In genomic region chr11:132866783-132867545, GRCh38 we compare ENCODE assay signal across 27 cellular contexts.
DNase-seq lines count a peak whose midpoint lies in the region; ATAC-seq and FAIRE-seq lines count a peak whose summit lies in the region.
"Had no signal": no experiment of that assay in that cellular context is flagged by ENCODE, and none has a peak within 500 bp of the region (broad histone marks: within the 10 kb centered on the region; RNA-seq: fewer than 3 reads in every experiment).

No MANE protein-coding gene starts in this region.

- DNase-seq in Daoy (ENCODE audit: low read depth) (peak; percentile 68), RCC 7860 (ENCODE audit: low spot score) (peak; percentile 3), dermis blood vessel endothelial cell (peak; percentile 23), left kidney (ENCODE audit: low read depth, low spot score) (peak; percentile 26), immature natural killer cell (no peak)
- no peak for DNase-seq in stimulated activated CD4-positive, alpha-beta T cell treated with anti-CD3 and anti-CD28 coated beads, Interleukin-15, amount 100 ng/mL, for 24 hours
- DNase-seq in stimulated activated naive CD8-positive, alpha-beta T cell treated with anti-CD3 and anti-CD28 coated beads, Interleukin-15, Interleukin-2, amounts not matched to agents 100 U/mL and 50 U/mL, for 24 hours, result no peak
- no peak for DNase-seq in stimulated activated CD4-positive, alpha-beta T cell treated with anti-CD3 and anti-CD28 coated beads, Interleukin-12 subunit alpha, Interleukin-12 subunit beta, amount 100 ng/mL, for 4 hours
- DNase-seq: activated CD4-positive, alpha-beta T cell treated with anti-CD3 and anti-CD28 coated beads, Interleukin-2, amount 50 U/mL, for 1 hour; aorta; cortex of kidney; DMS79; H7; left lung; NCI-H2107; SHP77; spleen; stimulated activated CD4-positive, alpha-beta T cell treated with anti-CD3 and anti-CD28 coated beads, Interleukin-4, amount 100 ng/mL, for 24 hours; stimulated activated naive B cell treated with anti-CD40 and anti-IgM and Interleukin-4, amounts not matched to agents 10 μg/mL and 1 μg/mL and 100 μg/mL, for 72 hours; T-helper 9 cell; testis had no signal

- H3K4me3 Mint-ChIP-seq in immature natural killer cell, result no peak overlapping the region
- H3K4me3 Mint-ChIP-seq: stimulated activated naive B cell treated with anti-CD40 and anti-IgM and Interleukin-4, amounts not matched to agents 10 μg/mL and 1 μg/mL and 100 μg/mL, for 72 hours; WTC11 had no signal

- no peak for ATAC-seq in stimulated activated naive CD8-positive, alpha-beta T cell treated with anti-CD3 and anti-CD28 coated beads, Interleukin-15, Interleukin-2, amounts not matched to agents 100 U/mL and 50 U/mL, for 24 hours
- ATAC-seq: A549; activated naive CD4-positive, alpha-beta T cell treated with anti-CD3 and anti-CD28 coated beads, Interleukin-2, amount 50 U/mL, for 72 hours; GM12878; HepG2; left lung; stimulated activated naive B cell treated with anti-CD40 and anti-IgM and Interleukin-4, amounts not matched to agents 10 μg/mL and 1 μg/mL and 100 μg/mL, for 72 hours; WTC11 had no signal

- no peak overlapping the region for H3K27ac Mint-ChIP-seq in immature natural killer cell
- H3K27ac Mint-ChIP-seq: activated naive CD4-positive, alpha-beta T cell treated with anti-CD3 and anti-CD28 coated beads, Interleukin-2, amount 50 U/mL, for 72 hours; stimulated activated naive B cell treated with anti-CD40 and anti-IgM and Interleukin-4, amounts not matched to agents 10 μg/mL and 1 μg/mL and 100 μg/mL, for 72 hours; WTC11 had no signal

- peaks cover 0 to 2% (median 0%) of the 10 kb centered on the region in 3 donors for H3K27me3 Mint-ChIP-seq in immature natural killer cell (ENCODE audit: low read depth in 3 of 3)
- H3K27me3 Mint-ChIP-seq: stimulated activated naive B cell treated with anti-CD40 and anti-IgM and Interleukin-4, amounts not matched to agents 10 μg/mL and 1 μg/mL and 100 μg/mL, for 72 hours had no signal

- H3K4me1 Mint-ChIP-seq in immature natural killer cell, result no peaks in the 10 kb centered on the region
- H3K4me1 Mint-ChIP-seq: stimulated activated naive B cell treated with anti-CD40 and anti-IgM and Interleukin-4, amounts not matched to agents 10 μg/mL and 1 μg/mL and 100 μg/mL, for 72 hours had no signal

- H3K36me3 Mint-ChIP-seq in immature natural killer cell, result no peaks in the 10 kb centered on the region
- H3K36me3 Mint-ChIP-seq: stimulated activated naive B cell treated with anti-CD40 and anti-IgM and Interleukin-4, amounts not matched to agents 10 μg/mL and 1 μg/mL and 100 μg/mL, for 72 hours; WTC11 had no signal

- H3K9me3 Mint-ChIP-seq in immature natural killer cell, result peaks cover 0 to 5% (median 3%) of the 10 kb centered on the region in 6 donors
- H3K9me3 Mint-ChIP-seq: activated naive CD4-positive, alpha-beta T cell treated with anti-CD3 and anti-CD28 coated beads, Interleukin-2, amount 50 U/mL, for 72 hours had no signal

- no peak for FAIRE-seq in RCC 7860 (lab: Jason Lieb, UNC)
- FAIRE-seq: A549, GM12878, HepG2, urothelium cell line had no signal

Comparison
In these comparisons a context has a peak if more than half of its experiments do, and no peak if none do; other contexts are left out.
1. DNase-seq: peak in Daoy (single experiment), RCC 7860 (single experiment), dermis blood vessel endothelial cell (single experiment) and left kidney (single experiment); none in stimulated activated CD4-positive, alpha-beta T cell treated with anti-CD3 and anti-CD28 coated beads, Interleukin-15, amount 100 ng/mL, for 24 hours (single experiment), immature natural killer cell (0 of 3), stimulated activated naive CD8-positive, alpha-beta T cell treated with anti-CD3 and anti-CD28 coated beads, Interleukin-15, Interleukin-2, amounts not matched to agents 100 U/mL and 50 U/mL, for 24 hours (single experiment) and stimulated activated CD4-positive, alpha-beta T cell treated with anti-CD3 and anti-CD28 coated beads, Interleukin-12 subunit alpha, Interleukin-12 subunit beta, amount 100 ng/mL, for 4 hours (single experiment).